Comparison of ENCODE assay signal across 17 cellular contexts in the genomic region with DNA sequence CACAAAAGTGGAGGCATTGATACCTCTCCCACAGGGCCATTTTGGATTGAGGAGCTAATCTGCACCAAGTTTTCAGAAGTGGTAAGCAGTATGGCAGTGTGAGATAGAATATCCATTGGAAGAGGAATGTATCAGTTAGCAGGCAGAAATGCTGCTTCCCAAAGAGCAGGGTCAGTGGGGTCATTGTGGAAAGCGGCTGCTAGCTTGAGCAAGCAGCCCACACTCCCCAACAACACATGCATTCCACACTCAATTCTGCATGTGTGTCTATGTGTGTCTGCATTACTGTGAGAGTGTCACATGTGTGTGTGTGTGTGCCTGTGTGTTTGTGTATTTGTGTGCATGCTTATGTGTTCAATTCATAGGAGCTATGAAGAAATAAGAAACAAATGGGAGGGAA.
"Had no signal": no experiment of that assay in that cellular context is flagged by ENCODE, and none has a peak within 500 bp of the region (broad histone marks: within the 10 kb centered on the region; RNA-seq: fewer than 3 reads in every experiment).

No MANE protein-coding gene starts in this region.

- H3K27ac ChIP-seq: heart left ventricle, left ventricle myocardium inferior, neural progenitor cell, pancreas, skin epidermis, tibial artery had no signal

- FAIRE-seq: endothelial cell of umbilical vein, frontal cortex, islet of Langerhans, pancreas had no signal

- H3K4me3 ChIP-seq: heart left ventricle, left ventricle myocardium inferior, neural progenitor cell, pancreas, skin epidermis, tibial artery had no signal

- H3K9ac ChIP-seq: neural progenitor cell had no signal

- H3K27me3 ChIP-seq: heart left ventricle, neural progenitor cell, pancreas, tibial artery had no signal

- H3K4me1 Mint-ChIP-seq: activated naive CD8-positive, alpha-beta T cell treated with anti-CD3 and anti-CD28 coated beads for 36 hours had no signal

- H3K4me2 ChIP-seq: neural progenitor cell had no signal

- H3K36me3 ChIP-seq: heart left ventricle, left ventricle myocardium inferior, neural progenitor cell, pancreas, tibial artery had no signal

- H3K9me3 Mint-ChIP-seq: neural progenitor cell; T-helper 2 cell treated with Interferon-gamma antibody and Interleukin-4, amounts not matched to agents 5 μg/mL and 100 μg/mL, for 36 hours had no signal

- H2AFZ ChIP-seq: neural progenitor cell had no signal

- H3K36me3 Mint-ChIP-seq: activated CD4-positive, alpha-beta memory T cell treated with anti-CD3 and anti-CD28 coated beads for 36 hours; activated naive CD8-positive, alpha-beta T cell treated with anti-CD3 and anti-CD28 coated beads for 36 hours; neural progenitor cell had no signal

- H3K4me1 ChIP-seq: pancreas, tibial artery had no signal

- H3K27ac Mint-ChIP-seq: activated CD4-positive, alpha-beta memory T cell treated with anti-CD3 and anti-CD28 coated beads for 36 hours; activated naive CD8-positive, alpha-beta T cell treated with anti-CD3 and anti-CD28 coated beads for 36 hours; neural progenitor cell; T-helper 2 cell treated with Interferon-gamma antibody and Interleukin-4, amounts not matched to agents 5 μg/mL and 100 μg/mL, for 36 hours had no signal

- H3K9me3 ChIP-seq: left ventricle myocardium inferior, pancreas, tibial artery had no signal

- H3K4me3 Mint-ChIP-seq: activated CD4-positive, alpha-beta memory T cell treated with anti-CD3 and anti-CD28 coated beads for 36 hours; activated naive CD8-positive, alpha-beta T cell treated with anti-CD3 and anti-CD28 coated beads for 36 hours; neural progenitor cell; T-helper 2 cell treated with Interferon-gamma antibody and Interleukin-4, amounts not matched to agents 5 μg/mL and 100 μg/mL, for 36 hours had no signal

- ATAC-seq: heart left ventricle, pancreas had no signal

- DNase-seq: activated CD4-positive, alpha-beta memory T cell treated with anti-CD3 and anti-CD28 coated beads for 36 hours; activated CD4-positive, CD25-positive, alpha-beta regulatory T cell treated with anti-CD3 and anti-CD28 coated beads, Interleukin-2, amount 50 U/mL, for 72 hours; activated gamma-delta T cell; activated naive CD8-positive, alpha-beta T cell treated with anti-CD3 and anti-CD28 coated beads for 36 hours; activated T-cell treated with anti-CD3 and anti-CD28 coated beads, Interleukin-2, amount 50 U/mL, for 48 hours; heart left ventricle; left ventricle myocardium inferior; mesendoderm; pancreas; retina; tibial artery had no signal

- H3K27me3 Mint-ChIP-seq: activated CD4-positive, alpha-beta memory T cell treated with anti-CD3 and anti-CD28 coated beads for 36 hours had no signal
